In the genomic region with DNA sequence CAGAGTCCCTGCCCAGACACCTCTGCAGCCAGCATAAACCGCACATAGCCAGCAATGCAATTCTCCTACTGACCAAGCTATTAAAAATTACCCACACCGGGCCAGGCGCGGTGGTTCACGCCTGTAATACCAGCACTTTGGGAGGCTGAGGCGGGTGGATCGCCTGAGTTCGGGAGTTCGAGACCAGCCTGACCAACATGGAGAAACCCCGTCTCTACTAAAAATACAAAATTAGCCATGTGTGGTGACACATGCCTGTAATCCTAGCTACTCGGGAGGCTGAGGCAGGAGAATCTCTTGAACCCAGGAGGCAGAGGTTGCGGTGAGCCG, we compare ENCODE assay signal across 11 cellular contexts. TPM values are rescaled to one million over a fixed set of nuclear protein-coding genes. Genes with fewer than 3 reads are reported as not detected.
A peak's percentile ranks its signal among the peaks of the same experiment; 100 is the strongest.
DNase-seq lines count a peak whose midpoint lies in the region; ATAC-seq and TF ChIP-seq lines count a peak whose summit lies in the region.
"Not testable (repeated sequence)": the region's sequence is repeated elsewhere in the genome, so short reads cannot be mapped to it uniquely, and the experiment has no call there.
"Had no signal": no experiment of that assay in that cellular context is flagged by ENCODE, and none has a peak within 500 bp of the region (broad histone marks: within the 10 kb centered on the region; RNA-seq: fewer than 3 reads in every experiment).

No MANE protein-coding gene starts in this region.

- not testable (repeated sequence) for TF ChIP-seq CTCF in Caco-2 (IDR thresholded peaks at IDR 0.05; ENCODE audit: insufficient read depth in 1 of 2, low read depth in 1 of 2, low read length in 1 of 2, severe bottlenecking in 1 of 2, unreplicated experiment in 1 of 2); HL-60 (IDR thresholded peaks at IDR 0.05; ENCODE audit: insufficient read depth, low read length); OCI-LY7 (conservative IDR thresholded peaks at IDR 0.05; ENCODE audit: low read length); activated CD8-positive, alpha-beta T cell treated with anti-CD3 and anti-CD28 coated beads for 36 hours (IDR thresholded peaks at IDR 0.05); fibroblast of the aortic adventitia (IDR thresholded peaks at IDR 0.05; ENCODE audit: insufficient read depth, low read length); neural crest cell (conservative IDR thresholded peaks at IDR 0.05)

- not testable (repeated sequence) for H3K4me1 ChIP-seq in Caco-2
- peaks cover 62% of the 10 kb centered on the region for H3K4me1 ChIP-seq in OCI-LY7 (ENCODE audit: insufficient read depth, low read length, poor library complexity, severe bottlenecking)

- H3K27me3 ChIP-seq in Caco-2 (replicated peaks; ENCODE audit: control insufficient read depth, insufficient read depth, low read length); HL-60 (ENCODE audit: insufficient read depth, poor library complexity, severe bottlenecking): not testable (repeated sequence)

- CTCF ChIA-PET in Caco-2 (lab: Charles Lee); OCI-LY7 (lab: Charles Lee; ENCODE audit: unreplicated experiment): not testable (repeated sequence)
- CTCF ChIA-PET in activated CD8-positive, alpha-beta T cell treated with anti-CD3 and anti-CD28 coated beads for 36 hours (lab: Charles Lee): interaction anchor here (0.6 to 1.2 kb wide), 2 partner anchors 13 to 312 kb away, joined by 3 to 4 read pairs; no protein-coding TSS in a partner anchor

- H4K20me1 ChIP-seq in OCI-LY7 (ENCODE audit: insufficient read depth, low read length): not testable (repeated sequence)

- H3K79me2 ChIP-seq in OCI-LY7 (ENCODE audit: insufficient read depth, low read depth, low read length): peaks cover 99% of the 10 kb centered on the region

- H3K36me3 ChIP-seq in Caco-2 (ENCODE audit: control insufficient read depth, insufficient read depth, low read length): not testable (repeated sequence)
- peaks cover 90% of the 10 kb centered on the region for H3K36me3 ChIP-seq in OCI-LY7 (ENCODE audit: insufficient read depth, low read length)

- not testable (repeated sequence) for H3K9me3 ChIP-seq in Caco-2; OCI-LY7 (ENCODE audit: low read length)

- H3K9me2 ChIP-seq in OCI-LY7 (ENCODE audit: insufficient read depth, low read length): not testable (repeated sequence)

- H3K4me3 Mint-ChIP-seq in Caco-2 (ENCODE audit: unreplicated experiment); activated CD8-positive, alpha-beta T cell treated with anti-CD3 and anti-CD28 coated beads for 36 hours; activated naive CD8-positive, alpha-beta T cell treated with anti-CD3 and anti-CD28 coated beads, Interleukin-2, amount 50 U/mL, for 24 hours: not testable (repeated sequence)
- H3K4me3 Mint-ChIP-seq in neural crest cell: peak overlapping the region; percentile 72
- H3K4me3 Mint-ChIP-seq in stimulated activated naive CD8-positive, alpha-beta T cell treated with anti-CD3 and anti-CD28 coated beads, Interleukin-15, amount 100 ng/mL, for 72 hours: peak overlapping the region in 1 of 2 donors; percentile 70

- not testable (repeated sequence) for BruUV-seq in Caco-2 (replicated peaks; lab: Mats Ljungman, UMichigan); OCI-LY7 (replicated peaks; lab: Mats Ljungman, UMichigan)

- not testable (repeated sequence) for DNase-seq in Caco-2; HL-60 (ENCODE audit: low read depth in 1 of 2, low spot score in 1 of 2); OCI-LY7 (ENCODE audit: low spot score); activated CD8-positive, alpha-beta T cell treated with anti-CD3 and anti-CD28 coated beads for 36 hours; activated naive CD8-positive, alpha-beta T cell treated with anti-CD3 and anti-CD28 coated beads, Interleukin-2, amount 50 U/mL, for 24 hours; fibroblast of the aortic adventitia (ENCODE audit: low read depth); neural crest cell (ENCODE audit: low read depth, low spot score); stimulated activated naive CD8-positive, alpha-beta T cell treated with anti-CD3 and anti-CD28 coated beads, Interleukin-15, amount 100 ng/mL, for 72 hours

- POLR2A ChIA-PET in Caco-2 (lab: Charles Lee): not testable (repeated sequence)
- POLR2A ChIA-PET in OCI-LY7 (lab: Charles Lee): interaction anchor here (0.9 kb wide), 1 partner anchor 28 kb away, joined by 6 read pairs; the partner anchor contains the start of gene IL4I1
- POLR2A ChIA-PET in activated CD8-positive, alpha-beta T cell treated with anti-CD3 and anti-CD28 coated beads for 36 hours (lab: Charles Lee): interaction anchor here (12.0 kb wide), 1 partner anchor 12 kb away, joined by 167 read pairs; no protein-coding TSS in a partner anchor

- H3K4me1 Mint-ChIP-seq in Caco-2 (ENCODE audit: low read depth, unreplicated experiment): not testable (repeated sequence)
- peaks cover 55% of the 10 kb centered on the region for H3K4me1 Mint-ChIP-seq in activated CD8-positive, alpha-beta T cell treated with anti-CD3 and anti-CD28 coated beads for 36 hours (ENCODE audit: low read depth)
- H3K4me1 Mint-ChIP-seq in activated naive CD8-positive, alpha-beta T cell treated with anti-CD3 and anti-CD28 coated beads, Interleukin-2, amount 50 U/mL, for 24 hours: peaks cover 73% of the 10 kb centered on the region
- peaks cover 45% of the 10 kb centered on the region for H3K4me1 Mint-ChIP-seq in neural crest cell
- H3K4me1 Mint-ChIP-seq in stimulated activated naive CD8-positive, alpha-beta T cell treated with anti-CD3 and anti-CD28 coated beads, Interleukin-15, amount 100 ng/mL, for 72 hours: peaks cover 85% of the 10 kb centered on the region

- peak overlapping the region; percentile 82 for H3K4me2 ChIP-seq in OCI-LY7 (ENCODE audit: low read length)

- not testable (repeated sequence) for H3K27me3 Mint-ChIP-seq in Caco-2 (ENCODE audit: insufficient read depth, unreplicated experiment); activated CD8-positive, alpha-beta T cell treated with anti-CD3 and anti-CD28 coated beads for 36 hours; activated naive CD8-positive, alpha-beta T cell treated with anti-CD3 and anti-CD28 coated beads, Interleukin-2, amount 50 U/mL, for 24 hours; stimulated activated naive CD8-positive, alpha-beta T cell treated with anti-CD3 and anti-CD28 coated beads, Interleukin-15, amount 100 ng/mL, for 72 hours
- H3K27me3 Mint-ChIP-seq in neural crest cell (ENCODE audit: low read depth): peaks cover 13% of the 10 kb centered on the region

- H3K36me3 Mint-ChIP-seq in Caco-2 (ENCODE audit: insufficient read depth, unreplicated experiment) (peaks cover 98% of the 10 kb centered on the region), neural crest cell (ENCODE audit: low read depth) (peaks cover 23% of the 10 kb centered on the region)
- H3K36me3 Mint-ChIP-seq in activated CD8-positive, alpha-beta T cell treated with anti-CD3 and anti-CD28 coated beads for 36 hours (ENCODE audit: low read depth): peaks cover 68% of the 10 kb centered on the region
- H3K36me3 Mint-ChIP-seq in activated naive CD8-positive, alpha-beta T cell treated with anti-CD3 and anti-CD28 coated beads, Interleukin-2, amount 50 U/mL, for 24 hours (ENCODE audit: low read depth): peaks cover 62% of the 10 kb centered on the region

- not testable (repeated sequence) for H3K4me3 ChIP-seq in Caco-2 (ENCODE audit: low read depth, low read length); HL-60 (replicated peaks; ENCODE audit: insufficient read depth, low read length)
- H3K4me3 ChIP-seq in OCI-LY7 (ENCODE audit: low read depth, low read length, poor library complexity, severe bottlenecking) (peak overlapping the region; percentile 62), fibroblast of the aortic adventitia (ENCODE audit: low read depth, low read length) (peak overlapping the region; percentile 50)

- not testable (repeated sequence) for ATAC-seq in activated CD8-positive, alpha-beta T cell treated with anti-CD3 and anti-CD28 coated beads for 36 hours; activated naive CD8-positive, alpha-beta T cell treated with anti-CD3 and anti-CD28 coated beads, Interleukin-2, amount 50 U/mL, for 24 hours; stimulated activated naive CD8-positive, alpha-beta T cell treated with anti-CD3 and anti-CD28 coated beads, Interleukin-15, amount 100 ng/mL, for 72 hours

- H3K27ac ChIP-seq in HL-60 (replicated peaks) (peak overlapping the region; percentile 66), OCI-LY7 (ENCODE audit: low read depth, low read length, poor library complexity, severe bottlenecking) (peak overlapping the region; percentile 85)

- H2AFZ ChIP-seq in OCI-LY7 (ENCODE audit: low read length): not testable (repeated sequence)

- intact Hi-C loops in Caco-2 (cut with micrococcal nuclease; ENCODE audit: unreplicated experiment): not testable (repeated sequence)
- intact Hi-C loops in OCI-LY7 (cut with micrococcal nuclease; ENCODE audit: unreplicated experiment): loop anchor here (1.0 kb wide), 3 partner anchors 28 to 75 kb away; partner anchors contain the start of genes AKT1S1 and TBC1D17
- intact Hi-C loops in activated CD8-positive, alpha-beta T cell treated with anti-CD3 and anti-CD28 coated beads for 36 hours (cut with micrococcal nuclease): loop anchor here (10.0 kb wide), 1 partner anchor 50 kb away; the partner anchor contains the start of genes AKT1S1 and TBC1D17

- not testable (repeated sequence) for H3K9me3 Mint-ChIP-seq in Caco-2 (ENCODE audit: unreplicated experiment); activated CD8-positive, alpha-beta T cell treated with anti-CD3 and anti-CD28 coated beads for 36 hours; activated naive CD8-positive, alpha-beta T cell treated with anti-CD3 and anti-CD28 coated beads, Interleukin-2, amount 50 U/mL, for 24 hours; neural crest cell; stimulated activated naive CD8-positive, alpha-beta T cell treated with anti-CD3 and anti-CD28 coated beads, Interleukin-15, amount 100 ng/mL, for 72 hours

- H3K27ac Mint-ChIP-seq in Caco-2 (ENCODE audit: unreplicated experiment): peak overlapping the region; percentile 90
- peak overlapping the region; percentile 48 for H3K27ac Mint-ChIP-seq in activated CD8-positive, alpha-beta T cell treated with anti-CD3 and anti-CD28 coated beads for 36 hours
- H3K27ac Mint-ChIP-seq in activated naive CD8-positive, alpha-beta T cell treated with anti-CD3 and anti-CD28 coated beads, Interleukin-2, amount 50 U/mL, for 24 hours: peak overlapping the region; percentile 18
- not testable (repeated sequence) for H3K27ac Mint-ChIP-seq in neural crest cell (ENCODE audit: unreplicated experiment)
- H3K27ac Mint-ChIP-seq in stimulated activated naive CD8-positive, alpha-beta T cell treated with anti-CD3 and anti-CD28 coated beads, Interleukin-15, amount 100 ng/mL, for 72 hours: peak overlapping the region; percentile 34 to 96

RNA-seq across cellular contexts. Expression of gene ATF5, which starts 4.2 kb away (rescaled TPM):
- total RNA-seq in Caco-2 (2022): 47.3 and 64.0 TPM in 2 replicates
- 265 and 268 TPM in 2 replicates for total RNA-seq in OCI-LY7 (2014; rRNA removed; shearing (Covaris generic))
- 527 and 597 TPM in 2 replicates for total RNA-seq in OCI-LY7 (2022)
- 10 to 100 TPM; 11.8 TPM for total RNA-seq in activated CD8-positive, alpha-beta T cell treated with anti-CD3 and anti-CD28 coated beads for 36 hours
- total RNA-seq in fibroblast of the aortic adventitia (ENCODE audit: low replicate concordance): 81.5 and 106 TPM in 2 replicates
- total RNA-seq in neural crest cell: 23.4 and 24.2 TPM in 2 replicates

RNA-seq across cellular contexts. Expression of gene NUP62, which starts 4.5 kb away (rescaled TPM):
- total RNA-seq in Caco-2 (2022): 116 and 118 TPM in 2 replicates
- total RNA-seq in OCI-LY7 (2014; rRNA removed; shearing (Covaris generic)): 56.3 and 75.6 TPM in 2 replicates
- 70.1 and 76.3 TPM in 2 replicates for total RNA-seq in OCI-LY7 (2022)
- 100 to 1,000 TPM; 113 to 119 TPM for total RNA-seq in activated CD8-positive, alpha-beta T cell treated with anti-CD3 and anti-CD28 coated beads for 36 hours
- 11.3 and 35.4 TPM in 2 replicates for total RNA-seq in fibroblast of the aortic adventitia (ENCODE audit: low replicate concordance)
- total RNA-seq in neural crest cell: 127 and 141 TPM in 2 replicates

RNA-seq across cellular contexts. Expression of gene IL4I1, which starts 28.2 kb away (rescaled TPM):
- total RNA-seq in Caco-2 (2022): 0.61 and 1.1 TPM in 2 replicates
- total RNA-seq in OCI-LY7 (2014; rRNA removed; shearing (Covaris generic)): 0.25 and 0.39 TPM in 2 replicates
- 1.7 and 1.8 TPM in 2 replicates for total RNA-seq in OCI-LY7 (2022)
- 10 to 100 TPM; 16.1 to 16.2 TPM for total RNA-seq in activated CD8-positive, alpha-beta T cell treated with anti-CD3 and anti-CD28 coated beads for 36 hours
- 1.1 TPM in 1 of 2 replicates, not detected in the other for total RNA-seq in fibroblast of the aortic adventitia (ENCODE audit: low replicate concordance)
- 0.12 and 0.41 TPM in 2 replicates for total RNA-seq in neural crest cell

RNA-seq across cellular contexts. Expression of gene SIGLEC11, which starts 36.1 kb away (rescaled TPM):
- total RNA-seq in Caco-2 (2022) (not detected in 2 replicates), OCI-LY7 (2022) (not detected in 2 replicates), fibroblast of the aortic adventitia (ENCODE audit: low replicate concordance) (not detected in 2 replicates), neural crest cell (not detected in 2 replicates)
- not detected in 2 replicates for total RNA-seq in OCI-LY7 (2014; rRNA removed; shearing (Covaris generic))
- total RNA-seq in activated CD8-positive, alpha-beta T cell treated with anti-CD3 and anti-CD28 coated beads for 36 hours: not detected
- total RNA-seq: H4, M059J, PC-3 had no signal

RNA-seq across cellular contexts. Expression of gene TBC1D17, which starts 47.3 kb away (rescaled TPM):
- 55.3 and 56.5 TPM in 2 replicates for total RNA-seq in Caco-2 (2022)
- 7.9 and 8.0 TPM in 2 replicates for total RNA-seq in OCI-LY7 (2014; rRNA removed; shearing (Covaris generic))
- total RNA-seq in OCI-LY7 (2022): 24.0 and 31.1 TPM in 2 replicates
- total RNA-seq in activated CD8-positive, alpha-beta T cell treated with anti-CD3 and anti-CD28 coated beads for 36 hours: 10 to 100 TPM; 26.6 to 26.8 TPM
- 16.3 and 17.1 TPM in 2 replicates for total RNA-seq in fibroblast of the aortic adventitia (ENCODE audit: low replicate concordance)
- 30.5 and 34.5 TPM in 2 replicates for total RNA-seq in neural crest cell
